Comparison of ENCODE assay signal across 8 cellular contexts in the genomic region with DNA sequence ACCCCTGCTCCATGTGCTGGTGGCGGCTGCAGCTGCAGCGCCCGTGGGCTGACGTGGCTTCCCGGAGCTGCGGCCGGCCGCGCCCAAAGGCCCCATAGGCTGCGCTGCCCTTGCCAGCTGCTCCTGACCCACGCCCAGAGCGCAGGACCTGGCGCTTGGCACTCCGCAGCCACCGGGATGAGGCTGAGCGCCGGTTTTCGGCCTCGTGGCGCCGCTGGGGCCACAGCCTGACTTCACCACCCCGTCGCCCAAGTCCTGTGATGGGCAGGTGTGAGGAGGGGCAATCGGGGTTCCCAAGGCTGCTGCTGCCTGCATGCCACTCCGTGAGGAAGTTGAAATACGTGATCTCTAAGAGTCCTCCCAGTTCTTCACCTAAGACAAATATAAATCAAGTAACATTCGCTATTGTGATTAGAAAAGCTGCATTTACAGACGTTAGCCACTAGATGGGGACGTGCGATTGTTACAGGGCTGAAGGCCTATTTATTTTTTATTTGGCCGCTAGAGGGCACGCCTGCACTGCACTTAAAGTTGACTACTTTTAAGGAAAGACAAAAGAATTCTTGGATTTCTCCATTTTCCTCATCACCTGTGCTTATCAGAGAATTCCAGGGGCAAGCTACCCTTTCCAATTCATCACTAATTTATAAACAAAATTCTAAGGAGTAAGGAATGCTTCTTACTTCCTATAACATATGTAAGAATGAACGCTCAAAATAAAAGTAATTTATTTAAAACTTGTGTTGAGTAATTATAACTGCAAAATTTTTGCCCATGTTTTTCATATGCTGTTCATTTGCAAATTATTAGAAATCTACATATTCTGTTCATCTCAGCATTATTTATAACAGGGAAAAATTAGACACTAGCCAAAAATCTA. TPM values are rescaled to one million over a fixed set of nuclear protein-coding genes. Genes with fewer than 3 reads are reported as not detected.
DNase-seq lines count a peak whose midpoint lies in the region; ATAC-seq and TF ChIP-seq lines count a peak whose summit lies in the region.
"Not testable (repeated sequence)": the region's sequence is repeated elsewhere in the genome, so short reads cannot be mapped to it uniquely, and the experiment has no call there.

No MANE protein-coding gene starts in this region.

- H3K9me3 ChIP-seq in ascending aorta = not testable (repeated sequence)

- H3K4me1 Mint-ChIP-seq in CD14-positive monocyte = peaks cover 12% of the 10 kb centered on the region
- H3K4me1 Mint-ChIP-seq in natural killer cell = not testable (repeated sequence)

- not testable (repeated sequence) for H3K4me1 ChIP-seq in ascending aorta

- ATAC-seq in HG03565 (IDR thresholded peaks at IDR 0.05; ENCODE audit: unreplicated experiment) (peak; percentile 49), natural killer cell (peak; percentile 82 to 96 (median 87))

- TF ChIP-seq CTCF in CD14-positive monocyte (IDR thresholded peaks at IDR 0.05) (peak; percentile 99), GM20000 (IDR thresholded peaks at IDR 0.05; ENCODE audit: extremely low read depth, missing control alignments) (peak; percentile 82), ascending aorta (IDR thresholded peaks at IDR 0.05) (peak; percentile 89 to 98 (median 97)), natural killer cell (IDR thresholded peaks at IDR 0.05) (peak; percentile 95)

- H3K9me3 Mint-ChIP-seq in CD14-positive monocyte, natural killer cell: not testable (repeated sequence)

- intact Hi-C loops in CD14-positive monocyte (cut with micrococcal nuclease) (loop anchor here in 1 of 2 donors (2.0 to 10.0 kb wide), 2 partner anchors 54 to 106 kb away; a partner anchor contains a TSS), ascending aorta (cut with DNase I) (loop anchor here (1.0 to 2.0 kb wide), 2 partner anchors 54 to 107 kb away; no protein-coding TSS in a partner anchor), natural killer cell (cut with micrococcal nuclease) (loop anchor here (1.0 kb wide), 1 partner anchor 107 kb away; no protein-coding TSS in a partner anchor)

- not testable (repeated sequence) for H3K27me3 Mint-ChIP-seq in CD14-positive monocyte (ENCODE audit: low read depth in 3 of 3)
- H3K27me3 Mint-ChIP-seq in natural killer cell (ENCODE audit: low read depth in 2 of 2) = peaks cover 13 to 15% of the 10 kb centered on the region in 2 donors

- H3K36me3 Mint-ChIP-seq in CD14-positive monocyte, natural killer cell: not testable (repeated sequence)

- peak overlapping the region in 6 of 7 donors; percentile 51 to 82 (median 71) for H3K27ac Mint-ChIP-seq in CD14-positive monocyte
- H3K27ac Mint-ChIP-seq in natural killer cell = peak overlapping the region; percentile 64 to 91

- H3K4me3 ChIP-seq in ascending aorta = peak overlapping the region; percentile 71 to 93

- not testable (repeated sequence) for H3K27me3 ChIP-seq in ascending aorta

- peak; percentile 56 for DNase-seq in CD14-positive monocyte (ENCODE audit: low spot score)
- peak; percentile 51 for DNase-seq in GM20000 (ENCODE audit: low spot score)
- DNase-seq in T-helper 9 cell = peak; percentile 67
- peak; percentile 9 to 89 for DNase-seq in ascending aorta (ENCODE audit: low spot score in 2 of 2)
- peak; percentile 93 for DNase-seq in glomerular visceral epithelial cell (ENCODE audit: extremely low spot score)
- DNase-seq in natural killer cell = peak; percentile 50
- peak; percentile 20 for DNase-seq in stimulated activated CD8-positive, alpha-beta memory T cell treated with anti-CD3 and anti-CD28 coated beads, Interleukin-15, amount 100 ng/mL, for 24 hours (ENCODE audit: low read depth)

- H3K27ac ChIP-seq in ascending aorta = peak overlapping the region; percentile 82 to 97

- peak overlapping the region; percentile 80 to 86 for H3K4me3 Mint-ChIP-seq in CD14-positive monocyte
- H3K4me3 Mint-ChIP-seq in natural killer cell = peak overlapping the region; percentile 87

- H3K36me3 ChIP-seq in ascending aorta = not testable (repeated sequence)

RNA-seq across cellular contexts. Expression of a gene that starts 1.1 kb away (rescaled TPM):
- 1 to 10 TPM in 1 of 2 donors, under 1 TPM in 1; 0.73 to 1.2 TPM for polyA plus RNA-seq in CD14-positive monocyte
- total RNA-seq in ascending aorta (19.4 TPM), natural killer cell (10 to 100 TPM; 57.1 to 76.5 (median 71.8) TPM)

RNA-seq across cellular contexts. Expression of a gene that starts 55.1 kb away (rescaled TPM):
- polyA plus RNA-seq in CD14-positive monocyte = 100 to 1,000 TPM; 546 to 598 TPM
- total RNA-seq in ascending aorta (251 TPM), natural killer cell (100 to 1,000 TPM; 101 to 126 (median 122) TPM)

Comparison
In these comparisons a context has a peak if more than half of its experiments do, and no peak if none do; other contexts are left out.
1. Peak in every context shown above with its lines: DNase-seq, ATAC-seq, H3K4me3 ChIP-seq and H3K27ac ChIP-seq.
2. DNase-seq: peak in every context shown above with its lines; median percentile 93 in glomerular visceral epithelial cell; 67 in T-helper 9 cell; 56 in CD14-positive monocyte; 51 in GM20000; 50 in natural killer cell; 49 in ascending aorta; 20 in stimulated activated CD8-positive, alpha-beta memory T cell treated with anti-CD3 and anti-CD28 coated beads, Interleukin-15, amount 100 ng/mL, for 24 hours.